ENCODE assay signal across 8 cellular contexts in genomic region chr11:111976614-111977140, GRCh38. TPM values are rescaled to one million over a fixed set of nuclear protein-coding genes. Genes with fewer than 3 reads are reported as not detected.
A peak's percentile ranks its signal among the peaks of the same experiment; 100 is the strongest.
DNase-seq lines count a peak whose midpoint lies in the region; ATAC-seq and TF ChIP-seq lines count a peak whose summit lies in the region.

No MANE protein-coding gene starts in this region.

- H3K9me2 ChIP-seq in Karpas-422 (replicated peaks; ENCODE audit: insufficient read depth, low read length), result no peaks in the 10 kb centered on the region

- H3K4me1 Mint-ChIP-seq in brain, result peaks cover 43% of the 10 kb centered on the region
- H3K4me1 Mint-ChIP-seq in stimulated activated memory B cell treated with anti-CD40 and anti-IgM and Interleukin-4, amounts not matched to agents 10 μg/mL and 1 μg/mL and 100 μg/mL, for 72 hours, result peaks cover 15% of the 10 kb centered on the region

- H3K9ac ChIP-seq in HUES48 (ENCODE audit: low read depth, low read length) (peak overlapping the region; percentile 55), iPS-20b (ENCODE audit: low read depth, low read length) (peak overlapping the region; percentile 71; the same call in 1 of the 2 replicates), Karpas-422 (ENCODE audit: low read length) (no peak overlapping the region)

- peak overlapping the region; percentile 73 to 86 (median 81) for H3K4me3 Mint-ChIP-seq in brain
- H3K4me3 Mint-ChIP-seq in stimulated activated memory B cell treated with anti-CD40 and anti-IgM and Interleukin-4, amounts not matched to agents 10 μg/mL and 1 μg/mL and 100 μg/mL, for 72 hours, result peak overlapping the region; percentile 53

- no peaks in the 10 kb centered on the region for H3K79me2 ChIP-seq in Karpas-422 (ENCODE audit: low read length)

- H3K9me3 Mint-ChIP-seq in brain, result no peaks in the 10 kb centered on the region
- H3K9me3 Mint-ChIP-seq in stimulated activated memory B cell treated with anti-CD40 and anti-IgM and Interleukin-4, amounts not matched to agents 10 μg/mL and 1 μg/mL and 100 μg/mL, for 72 hours, result no peaks in the 10 kb centered on the region

- ATAC-seq in stimulated activated memory B cell treated with anti-CD40 and anti-IgM and Interleukin-4, amounts not matched to agents 10 μg/mL and 1 μg/mL and 100 μg/mL, for 72 hours, result no peak
- no peak for ATAC-seq in HG03520 (IDR thresholded peaks at IDR 0.05; ENCODE audit: unreplicated experiment)
- no peak for ATAC-seq in activated CD4-positive, CD25-positive, alpha-beta regulatory T cell treated with anti-CD3 and anti-CD28 coated beads, Interleukin-2, amount 50 U/mL, for 24 hours

- no peak for DNase-seq in Karpas-422
- no peak for DNase-seq in RKO (ENCODE audit: low spot score)

- no peaks in the 10 kb centered on the region; the same call in 1 of the 2 replicates for H3K27me3 ChIP-seq in HUES48 (ENCODE audit: control insufficient read depth, insufficient read depth, low read length)
- H3K27me3 ChIP-seq in iPS-20b (ENCODE audit: insufficient read depth, low read length), result peaks cover 13% of the 10 kb centered on the region; the same call in 1 of the 2 replicates
- no peaks in the 10 kb centered on the region for H3K27me3 ChIP-seq in Karpas-422 (ENCODE audit: low read length)

- H3K27ac ChIP-seq in HUES48 (ENCODE audit: low read depth, low read length) (peak overlapping the region; percentile 62), iPS-20b (ENCODE audit: low read length) (no peak overlapping the region), Karpas-422 (ENCODE audit: low read length) (no peak overlapping the region)

- no peak overlapping the region for H3K4me2 ChIP-seq in Karpas-422 (ENCODE audit: low read depth, low read length, poor library complexity, severe bottlenecking)

- peak overlapping the region; percentile 74 for H3K4me3 ChIP-seq in HUES48 (ENCODE audit: low read depth, low read length)
- H3K4me3 ChIP-seq in iPS-20b (ENCODE audit: low read length), result peak overlapping the region; percentile 80
- H3K4me3 ChIP-seq in Karpas-422 (ENCODE audit: low read length), result no peak overlapping the region

- no peaks in the 10 kb centered on the region for H4K20me1 ChIP-seq in Karpas-422 (ENCODE audit: insufficient read depth, low read depth, low read length)

- no peak for TF ChIP-seq CTCF in brain (conservative IDR thresholded peaks at IDR 0.05)

- H3K4me1 ChIP-seq in HUES48 (ENCODE audit: control insufficient read depth, insufficient read depth, low read length) (peaks cover 25% of the 10 kb centered on the region), iPS-20b (ENCODE audit: insufficient read depth, low read length) (peaks cover 24% of the 10 kb centered on the region; the same call in 1 of the 2 replicates), Karpas-422 (ENCODE audit: low read length) (peaks cover 7% of the 10 kb centered on the region)

- peaks cover 24% of the 10 kb centered on the region for H3K36me3 Mint-ChIP-seq in brain
- H3K36me3 Mint-ChIP-seq in stimulated activated memory B cell treated with anti-CD40 and anti-IgM and Interleukin-4, amounts not matched to agents 10 μg/mL and 1 μg/mL and 100 μg/mL, for 72 hours, result no peaks in the 10 kb centered on the region

- H3K27me3 Mint-ChIP-seq in brain, result peaks cover 9% of the 10 kb centered on the region
- H3K27me3 Mint-ChIP-seq in stimulated activated memory B cell treated with anti-CD40 and anti-IgM and Interleukin-4, amounts not matched to agents 10 μg/mL and 1 μg/mL and 100 μg/mL, for 72 hours, result peaks cover 42% of the 10 kb centered on the region

- H3K9me3 ChIP-seq in HUES48 (ENCODE audit: control insufficient read depth, insufficient read depth, low read length) (no peaks in the 10 kb centered on the region), iPS-20b (ENCODE audit: insufficient read depth, low read depth, low read length) (no peaks in the 10 kb centered on the region), Karpas-422 (ENCODE audit: low read length) (no peaks in the 10 kb centered on the region)

- H2AFZ ChIP-seq in Karpas-422 (ENCODE audit: low read length), result no peak overlapping the region

- H3K36me3 ChIP-seq in HUES48 (ENCODE audit: control insufficient read depth, insufficient read depth, low read length) (no peaks in the 10 kb centered on the region), iPS-20b (ENCODE audit: insufficient read depth, low read depth, low read length) (peaks cover 16% of the 10 kb centered on the region), Karpas-422 (ENCODE audit: insufficient read depth, low read length) (no peaks in the 10 kb centered on the region)

- H3K27ac Mint-ChIP-seq in brain, result peak overlapping the region; percentile 0 to 88 (median 84)
- no peak overlapping the region for H3K27ac Mint-ChIP-seq in stimulated activated memory B cell treated with anti-CD40 and anti-IgM and Interleukin-4, amounts not matched to agents 10 μg/mL and 1 μg/mL and 100 μg/mL, for 72 hours

RNA-seq across cellular contexts. Expression of gene DIXDC1, which starts 39.5 kb away (rescaled TPM):
- 13.6 TPM for polyA plus RNA-seq in brain (ENCODE audit: insufficient read depth, low read depth, low replicate concordance)
- 2.0 and 2.8 TPM in 2 replicates for total RNA-seq in Karpas-422 (2014; rRNA removed; shearing (Covaris generic); ENCODE audit: low replicate concordance)

RNA-seq across cellular contexts. Expression of gene DLAT, which starts 48.5 kb away (rescaled TPM):
- 26.8 TPM for polyA plus RNA-seq in brain (ENCODE audit: insufficient read depth, low read depth, low replicate concordance)
- 26.1 and 39.8 TPM in 2 replicates for total RNA-seq in Karpas-422 (2014; rRNA removed; shearing (Covaris generic); ENCODE audit: low replicate concordance)

RNA-seq across cellular contexts. Expression of gene C11orf52, which starts 58.0 kb away (rescaled TPM):
- 9.1 TPM for polyA plus RNA-seq in brain (ENCODE audit: insufficient read depth, low read depth, low replicate concordance)
- total RNA-seq in Karpas-422 (2014; rRNA removed; shearing (Covaris generic); ENCODE audit: low replicate concordance), result not detected in 2 replicates
